ENCODE assay signal across 2 cellular contexts in genomic region chr10:121926157-121926556, GRCh38.
TF ChIP-seq lines count a peak whose summit lies in the region.

No MANE protein-coding gene starts in this region.

TF ChIP-seq in SK-N-SH, 30 proteins besides CTCF, POLR2A, EP300 and RAD21 (continued from another document):
- TF ChIP-seq REST (IDR thresholded peaks at IDR 0.05; ENCODE audit: low read depth, low read length) (no peak), TAF1 (IDR thresholded peaks at IDR 0.05; ENCODE audit: borderline replicate concordance, low read depth, low read length) (no peak), PBX3 (IDR thresholded peaks at IDR 0.05) (no peak), MEF2A (IDR thresholded peaks at IDR 0.05; ENCODE audit: borderline replicate concordance, low read depth) (no peak), YY1 (IDR thresholded peaks at IDR 0.05; ENCODE audit: low read depth) (no peak), GABPA (IDR thresholded peaks at IDR 0.05; ENCODE audit: low read depth) (no peak)
TF ChIP-seq in SK-N-SH: peak in this region for 0.

TF ChIP-seq in SK-N-SH treated with all-trans-retinoic acid at 6 μM for 48 hours, 23 proteins besides CTCF, POLR2A, EP300 and RAD21 (continued from another document):
- TF ChIP-seq PATZ1 (CRISPR knock-in tag; IDR thresholded peaks at IDR 0.05; ENCODE audit: borderline replicate concordance), result no peak
TF ChIP-seq in SK-N-SH treated with all-trans-retinoic acid at 6 μM for 48 hours: peak in this region for 0.
